ENCODE assay signal across 1 cellular context in genomic region chr10:72340510-72340895, GRCh38.
TF ChIP-seq lines count a peak whose summit lies in the region.

No MANE protein-coding gene starts in this region.

TF ChIP-seq in K562, 482 proteins besides CTCF, POLR2A, EP300 and RAD21 (continued from another document and continues in another):
- no peak for TF ChIP-seq TRIM25 (IDR thresholded peaks at IDR 0.05; ENCODE audit: borderline replicate concordance)
- no peak for TF ChIP-seq E2F3 (CRISPR knock-in tag; IDR thresholded peaks at IDR 0.05)
- peak; percentile 94 for TF ChIP-seq STAG1 (CRISPR knock-in tag; IDR thresholded peaks at IDR 0.05; ENCODE audit: borderline replicate concordance)
- TF ChIP-seq MTA3 (IDR thresholded peaks at IDR 0.05; ENCODE audit: borderline replicate concordance): no peak
- no peak for TF ChIP-seq PTRF (tag; IDR thresholded peaks at IDR 0.05)
- no peak for TF ChIP-seq SRSF3 (IDR thresholded peaks at IDR 0.05; ENCODE audit: insufficient read depth, low read length)
- no peak for TF ChIP-seq NFYB (IDR thresholded peaks at IDR 0.05; ENCODE audit: extremely low read depth, insufficient read length)
- TF ChIP-seq IRF9 (tag; IDR thresholded peaks at IDR 0.05): no peak
- no peak for TF ChIP-seq ARID3A (IDR thresholded peaks at IDR 0.05; ENCODE audit: borderline replicate concordance, low read depth, low read length)
- TF ChIP-seq HNRNPH1 (optimal IDR thresholded peaks at IDR 0.05; ENCODE audit: low read depth, low read length): no peak
- no peak for TF ChIP-seq ZFP1 (CRISPR knock-in tag; IDR thresholded peaks at IDR 0.05)
- TF ChIP-seq STAT5B (CRISPR knock-in tag; IDR thresholded peaks at IDR 0.05): no peak
- TF ChIP-seq ESRRA (IDR thresholded peaks at IDR 0.05; ENCODE audit: borderline replicate concordance, low read depth): no peak
- TF ChIP-seq ZNF140 (CRISPR knock-in tag; IDR thresholded peaks at IDR 0.05): no peak
- TF ChIP-seq ZNF408 (CRISPR knock-in tag; IDR thresholded peaks at IDR 0.05; ENCODE audit: low read depth): no peak
- no peak for TF ChIP-seq LEF1 (IDR thresholded peaks at IDR 0.05)
- no peak for TF ChIP-seq PRDM10 (IDR thresholded peaks at IDR 0.05; ENCODE audit: partially characterized antibody)
- no peak for TF ChIP-seq ZNF224 (CRISPR knock-in tag; IDR thresholded peaks at IDR 0.05)
- TF ChIP-seq SAFB (IDR thresholded peaks at IDR 0.05; ENCODE audit: borderline replicate concordance, low read depth, low read length): no peak
- TF ChIP-seq ZNF12 (CRISPR knock-in tag; IDR thresholded peaks at IDR 0.05): no peak
- no peak for TF ChIP-seq ZNF121 (CRISPR knock-in tag; conservative IDR thresholded peaks at IDR 0.05)
- no peak for TF ChIP-seq ZNF212 (CRISPR knock-in tag; IDR thresholded peaks at IDR 0.05)
- no peak for TF ChIP-seq CHD2 (IDR thresholded peaks at IDR 0.05; ENCODE audit: low read depth, low read length)
- no peak for TF ChIP-seq USF1 (CRISPR knock-in tag; IDR thresholded peaks at IDR 0.05)
- no peak for TF ChIP-seq ZNF263 (CRISPR knock-in tag; IDR thresholded peaks at IDR 0.05; ENCODE audit: borderline replicate concordance)
- TF ChIP-seq ZNF77 (CRISPR knock-in tag; IDR thresholded peaks at IDR 0.05): no peak
- no peak for TF ChIP-seq ZNF318 (IDR thresholded peaks at IDR 0.05; ENCODE audit: borderline replicate concordance in 1 of 2, low read depth in 1 of 2)
- TF ChIP-seq CREB3L1 (IDR thresholded peaks at IDR 0.05; ENCODE audit: borderline replicate concordance, low read depth): no peak
- no peak for TF ChIP-seq HMBOX1 (IDR thresholded peaks at IDR 0.05)
- 0 out of 2 replicates have a peak, but pooled peaks have one; percentile 34 for TF ChIP-seq SIN3B (IDR thresholded peaks at IDR 0.05; ENCODE audit: low read depth)
- TF ChIP-seq SLC30A9 (CRISPR knock-in tag; IDR thresholded peaks at IDR 0.05): no peak
- no peak for TF ChIP-seq BCL6 (CRISPR knock-in tag; IDR thresholded peaks at IDR 0.05)
- TF ChIP-seq HIVEP1 (CRISPR knock-in tag; IDR thresholded peaks at IDR 0.05): no peak
- TF ChIP-seq VEZF1 (CRISPR knock-in tag; IDR thresholded peaks at IDR 0.05): no peak
- TF ChIP-seq KDM2B (CRISPR knock-in tag; IDR thresholded peaks at IDR 0.05): no peak
